In genomic region chr1:235047331-235047871, GRCh38 we compare ENCODE assay signal across 8 cellular contexts.
DNase-seq lines count a peak whose midpoint lies in the region; ATAC-seq and TF ChIP-seq lines count a peak whose summit lies in the region.
"Had no signal": no experiment of that assay in that cellular context is flagged by ENCODE, and none has a peak within 500 bp of the region (broad histone marks: within the 10 kb centered on the region; RNA-seq: fewer than 3 reads in every experiment).

No MANE protein-coding gene starts in this region.

- H4K20me1 ChIP-seq in GM23338 (replicated peaks; ENCODE audit: insufficient read depth), result no peaks in the 10 kb centered on the region

- H3K4me3 ChIP-seq in GM23338 (no peak overlapping the region), right atrium auricular region (no peak overlapping the region)

- H3K9me3 Mint-ChIP-seq in GM23338, result no peaks in the 10 kb centered on the region
- no peaks in the 10 kb centered on the region for H3K9me3 Mint-ChIP-seq in activated B cell treated with CpG ODN at 0.5 μM for 24 hours
- H3K9me3 Mint-ChIP-seq in stimulated activated naive B cell treated with anti-CD40 and anti-IgM and Interleukin-4, amounts not matched to agents 10 μg/mL and 1 μg/mL and 100 μg/mL, for 72 hours, result no peaks in the 10 kb centered on the region
- H3K9me3 Mint-ChIP-seq: IgD-negative memory B cell had no signal

- H3K27ac ChIP-seq in GM23338 (ENCODE audit: low read depth), result no peak overlapping the region
- peak overlapping the region; percentile 78 to 86 for H3K27ac ChIP-seq in right atrium auricular region

- DNase-seq in GM23338 (ENCODE audit: low spot score) (no peak), activated B cell treated with CpG ODN at 0.5 μM for 24 hours (no peak), right atrium auricular region (ENCODE audit: low spot score) (no peak), NOMO-1 (lab: John Stamatoyannopoulos, UW; ENCODE audit: unreplicated experiment in 2 of 2) (no peak)
- DNase-seq in stimulated activated naive B cell treated with anti-CD40 and anti-IgM and Interleukin-4, amounts not matched to agents 10 μg/mL and 1 μg/mL and 100 μg/mL, for 72 hours, result peak; percentile 35

- POLR2A ChIA-PET in activated B cell treated with CpG ODN at 0.5 μM for 24 hours (lab: Charles Lee), result interaction anchor here (0.6 to 6.6 kb wide), 24 partner anchors 8 to 436 kb away, joined by 3 to 119 read pairs (median 6); partner anchors contain the start of gene IRF2BP2

- no peak overlapping the region for H3K27ac Mint-ChIP-seq in GM23338
- peak overlapping the region; percentile 92 for H3K27ac Mint-ChIP-seq in activated B cell treated with CpG ODN at 0.5 μM for 24 hours
- peak overlapping the region; percentile 99 for H3K27ac Mint-ChIP-seq in stimulated activated naive B cell treated with anti-CD40 and anti-IgM and Interleukin-4, amounts not matched to agents 10 μg/mL and 1 μg/mL and 100 μg/mL, for 72 hours

- TF ChIP-seq CTCF in GM23338 (conservative IDR thresholded peaks at IDR 0.05; ENCODE audit: low read depth in 2 of 2) (no peak), activated B cell treated with CpG ODN at 0.5 μM for 24 hours (IDR thresholded peaks at IDR 0.05) (no peak), right atrium auricular region (IDR thresholded peaks at IDR 0.05) (no peak)

- no peaks in the 10 kb centered on the region for H3K9me3 ChIP-seq in right atrium auricular region

- H3K4me3 Mint-ChIP-seq in GM23338, result no peak overlapping the region
- peak overlapping the region; percentile 71 for H3K4me3 Mint-ChIP-seq in activated B cell treated with CpG ODN at 0.5 μM for 24 hours
- H3K4me3 Mint-ChIP-seq in stimulated activated naive B cell treated with anti-CD40 and anti-IgM and Interleukin-4, amounts not matched to agents 10 μg/mL and 1 μg/mL and 100 μg/mL, for 72 hours, result peak overlapping the region; percentile 64 to 77

- peaks cover 2% of the 10 kb centered on the region for H3K27me3 Mint-ChIP-seq in GM23338 (ENCODE audit: insufficient read depth, low read depth, poor library complexity)
- H3K27me3 Mint-ChIP-seq in activated B cell treated with CpG ODN at 0.5 μM for 24 hours, result no peaks in the 10 kb centered on the region
- no peaks in the 10 kb centered on the region for H3K27me3 Mint-ChIP-seq in stimulated activated naive B cell treated with anti-CD40 and anti-IgM and Interleukin-4, amounts not matched to agents 10 μg/mL and 1 μg/mL and 100 μg/mL, for 72 hours
- H3K27me3 Mint-ChIP-seq: IgD-negative memory B cell had no signal

- H2AFZ ChIP-seq in GM23338, result peak overlapping the region; percentile 81

- ATAC-seq in GM23338, result no peak
- peak; percentile 26 for ATAC-seq in activated B cell treated with CpG ODN at 0.5 μM for 24 hours (ENCODE audit: low read depth)
- ATAC-seq in stimulated activated naive B cell treated with anti-CD40 and anti-IgM and Interleukin-4, amounts not matched to agents 10 μg/mL and 1 μg/mL and 100 μg/mL, for 72 hours (replicated peaks), result peak; percentile 38 to 51
- no peak for ATAC-seq in GM18517 (IDR thresholded peaks at IDR 0.05; ENCODE audit: unreplicated experiment)
- ATAC-seq in HG02759 (IDR thresholded peaks at IDR 0.05; ENCODE audit: unreplicated experiment), result no peak

- H3K36me3 Mint-ChIP-seq in GM23338 (ENCODE audit: low read depth), result no peaks in the 10 kb centered on the region
- no peaks in the 10 kb centered on the region for H3K36me3 Mint-ChIP-seq in activated B cell treated with CpG ODN at 0.5 μM for 24 hours (ENCODE audit: low read depth)
- no peaks in the 10 kb centered on the region for H3K36me3 Mint-ChIP-seq in stimulated activated naive B cell treated with anti-CD40 and anti-IgM and Interleukin-4, amounts not matched to agents 10 μg/mL and 1 μg/mL and 100 μg/mL, for 72 hours

- no peaks in the 10 kb centered on the region for H3K79me2 ChIP-seq in GM23338 (replicated peaks; ENCODE audit: insufficient read depth)

- H3K27me3 ChIP-seq in GM23338 (ENCODE audit: insufficient read depth) (no peaks in the 10 kb centered on the region), right atrium auricular region (no peaks in the 10 kb centered on the region)

- H3K4me1 ChIP-seq in GM23338 (ENCODE audit: insufficient read depth) (no peaks in the 10 kb centered on the region), right atrium auricular region (peaks cover 0 to 44% of the 10 kb centered on the region in 2 donors)

- H3K4me2 ChIP-seq in GM23338, result no peak overlapping the region

- H3K36me3 ChIP-seq in GM23338 (ENCODE audit: insufficient read depth) (no peaks in the 10 kb centered on the region), right atrium auricular region (no peaks in the 10 kb centered on the region)

- no peaks in the 10 kb centered on the region for H3F3A ChIP-seq in GM23338 (replicated peaks; ENCODE audit: low read depth)

- intact Hi-C loops in activated B cell treated with CpG ODN at 0.5 μM for 24 hours (cut with micrococcal nuclease), result no loop called here

- no peaks in the 10 kb centered on the region for H3K9me2 ChIP-seq in GM23338 (ENCODE audit: insufficient read depth)

- H3K4me1 Mint-ChIP-seq in GM23338, result peaks cover 6% of the 10 kb centered on the region
- peaks cover 46% of the 10 kb centered on the region for H3K4me1 Mint-ChIP-seq in activated B cell treated with CpG ODN at 0.5 μM for 24 hours
- H3K4me1 Mint-ChIP-seq in stimulated activated naive B cell treated with anti-CD40 and anti-IgM and Interleukin-4, amounts not matched to agents 10 μg/mL and 1 μg/mL and 100 μg/mL, for 72 hours, result peaks cover 56 to 89% of the 10 kb centered on the region in 2 donors

- CTCF ChIA-PET in activated B cell treated with CpG ODN at 0.5 μM for 24 hours (lab: Charles Lee), result interaction anchor here (0.6 to 2.3 kb wide), 7 partner anchors 10 to 547 kb away, joined by 3 to 11 read pairs (median 3); no protein-coding TSS in a partner anchor

TF ChIP-seq in GM23338, 12 proteins besides CTCF, POLR2A, EP300 and RAD21 (continues in another document):
- TF ChIP-seq, protein P1, sequence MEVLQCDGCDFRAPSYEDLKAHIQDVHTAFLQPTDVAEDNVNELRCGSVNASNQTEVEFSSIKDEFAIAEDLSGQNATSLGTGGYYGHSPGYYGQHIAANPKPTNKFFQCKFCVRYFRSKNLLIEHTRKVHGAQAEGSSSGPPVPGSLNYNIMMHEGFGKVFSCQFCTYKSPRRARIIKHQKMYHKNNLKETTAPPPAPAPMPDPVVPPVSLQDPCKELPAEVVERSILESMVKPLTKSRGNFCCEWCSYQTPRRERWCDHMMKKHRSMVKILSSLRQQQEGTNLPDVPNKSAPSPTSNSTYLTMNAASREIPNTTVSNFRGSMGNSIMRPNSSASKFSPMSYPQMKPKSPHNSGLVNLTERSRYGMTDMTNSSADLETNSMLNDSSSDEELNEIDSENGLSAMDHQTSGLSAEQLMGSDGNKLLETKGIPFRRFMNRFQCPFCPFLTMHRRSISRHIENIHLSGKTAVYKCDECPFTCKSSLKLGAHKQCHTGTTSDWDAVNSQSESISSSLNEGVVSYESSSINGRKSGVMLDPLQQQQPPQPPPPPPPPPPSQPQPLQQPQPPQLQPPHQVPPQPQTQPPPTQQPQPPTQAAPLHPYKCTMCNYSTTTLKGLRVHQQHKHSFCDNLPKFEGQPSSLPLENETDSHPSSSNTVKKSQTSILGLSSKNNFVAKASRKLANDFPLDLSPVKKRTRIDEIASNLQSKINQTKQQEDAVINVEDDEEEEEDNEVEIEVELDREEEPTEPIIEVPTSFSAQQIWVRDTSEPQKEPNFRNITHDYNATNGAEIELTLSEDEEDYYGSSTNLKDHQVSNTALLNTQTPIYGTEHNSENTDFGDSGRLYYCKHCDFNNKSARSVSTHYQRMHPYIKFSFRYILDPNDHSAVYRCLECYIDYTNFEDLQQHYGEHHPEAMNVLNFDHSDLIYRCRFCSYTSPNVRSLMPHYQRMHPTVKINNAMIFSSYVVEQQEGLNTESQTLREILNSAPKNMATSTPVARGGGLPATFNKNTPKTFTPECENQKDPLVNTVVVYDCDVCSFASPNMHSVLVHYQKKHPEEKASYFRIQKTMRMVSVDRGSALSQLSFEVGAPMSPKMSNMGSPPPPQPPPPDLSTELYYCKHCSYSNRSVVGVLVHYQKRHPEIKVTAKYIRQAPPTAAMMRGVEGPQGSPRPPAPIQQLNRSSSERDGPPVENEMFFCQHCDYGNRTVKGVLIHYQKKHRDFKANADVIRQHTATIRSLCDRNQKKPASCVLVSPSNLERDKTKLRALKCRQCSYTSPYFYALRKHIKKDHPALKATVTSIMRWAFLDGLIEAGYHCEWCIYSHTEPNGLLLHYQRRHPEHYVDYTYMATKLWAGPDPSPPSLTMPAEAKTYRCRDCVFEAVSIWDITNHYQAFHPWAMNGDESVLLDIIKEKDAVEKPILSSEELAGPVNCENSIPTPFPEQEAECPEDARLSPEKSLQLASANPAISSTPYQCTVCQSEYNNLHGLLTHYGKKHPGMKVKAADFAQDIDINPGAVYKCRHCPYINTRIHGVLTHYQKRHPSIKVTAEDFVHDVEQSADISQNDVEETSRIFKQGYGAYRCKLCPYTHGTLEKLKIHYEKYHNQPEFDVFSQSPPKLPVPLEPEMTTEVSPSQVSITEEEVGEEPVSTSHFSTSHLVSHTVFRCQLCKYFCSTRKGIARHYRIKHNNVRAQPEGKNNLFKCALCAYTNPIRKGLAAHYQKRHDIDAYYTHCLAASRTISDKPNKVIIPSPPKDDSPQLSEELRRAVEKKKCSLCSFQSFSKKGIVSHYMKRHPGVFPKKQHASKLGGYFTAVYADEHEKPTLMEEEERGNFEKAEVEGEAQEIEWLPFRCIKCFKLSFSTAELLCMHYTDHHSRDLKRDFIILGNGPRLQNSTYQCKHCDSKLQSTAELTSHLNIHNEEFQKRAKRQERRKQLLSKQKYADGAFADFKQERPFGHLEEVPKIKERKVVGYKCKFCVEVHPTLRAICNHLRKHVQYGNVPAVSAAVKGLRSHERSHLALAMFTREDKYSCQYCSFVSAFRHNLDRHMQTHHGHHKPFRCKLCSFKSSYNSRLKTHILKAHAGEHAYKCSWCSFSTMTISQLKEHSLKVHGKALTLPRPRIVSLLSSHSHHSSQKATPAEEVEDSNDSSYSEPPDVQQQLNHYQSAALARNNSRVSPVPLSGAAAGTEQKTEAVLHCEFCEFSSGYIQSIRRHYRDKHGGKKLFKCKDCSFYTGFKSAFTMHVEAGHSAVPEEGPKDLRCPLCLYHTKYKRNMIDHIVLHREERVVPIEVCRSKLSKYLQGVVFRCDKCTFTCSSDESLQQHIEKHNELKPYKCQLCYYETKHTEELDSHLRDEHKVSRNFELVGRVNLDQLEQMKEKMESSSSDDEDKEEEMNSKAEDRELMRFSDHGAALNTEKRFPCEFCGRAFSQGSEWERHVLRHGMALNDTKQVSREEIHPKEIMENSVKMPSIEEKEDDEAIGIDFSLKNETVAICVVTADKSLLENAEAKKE (CRISPR knock-in tag; IDR thresholded peaks at IDR 0.05), result no peak
- TF ChIP-seq CREB1 (CRISPR knock-in tag; IDR thresholded peaks at IDR 0.05; ENCODE audit: low read depth), result no peak
- TF ChIP-seq ZNF114 (CRISPR knock-in tag; IDR thresholded peaks at IDR 0.05), result no peak

Comparison
In these comparisons a context has a peak if more than half of its experiments do, and no peak if none do; other contexts are left out.
1. ATAC-seq: peak in activated B cell treated with CpG ODN at 0.5 μM for 24 hours (single experiment) and stimulated activated naive B cell treated with anti-CD40 and anti-IgM and Interleukin-4, amounts not matched to agents 10 μg/mL and 1 μg/mL and 100 μg/mL, for 72 hours (2 of 2); none in GM23338 (single experiment), GM18517 (single experiment) and HG02759 (single experiment).